In genomic region chr11:17763703-17764102, GRCh38 we compare ENCODE assay signal across 34 cellular contexts. TPM values are rescaled to one million over a fixed set of nuclear protein-coding genes. Genes with fewer than 3 reads are reported as not detected.
"Had no signal": no experiment of that assay in that cellular context is flagged by ENCODE, and none has a peak within 500 bp of the region (broad histone marks: within the 10 kb centered on the region; RNA-seq: fewer than 3 reads in every experiment).

No MANE protein-coding gene starts in this region.

- H3K9me3 ChIP-seq: thyroid gland had no signal

- H3K36me3 ChIP-seq: esophagus muscularis mucosa, gastroesophageal sphincter, heart left ventricle, left lung, stomach, thyroid gland had no signal

- H3K4me1 ChIP-seq: esophagus muscularis mucosa, foreskin keratinocyte, gastroesophageal sphincter, left lung, parathyroid adenoma, stomach, thyroid gland had no signal

- FAIRE-seq: endothelial cell of umbilical vein, kidney had no signal

- H2AFZ ChIP-seq: hepatocyte, parathyroid adenoma had no signal

- H3K9ac ChIP-seq: parathyroid adenoma had no signal

- DNase-seq: dermis blood vessel endothelial cell; effector memory CD4-positive, alpha-beta T cell; foreskin keratinocyte; mesendoderm; midbrain; naive thymus-derived CD4-positive, alpha-beta T cell; occipital lobe; stimulated activated CD4-positive, alpha-beta T cell treated with anti-CD3 and anti-CD28 coated beads, Interleukin-12 subunit alpha, Interleukin-12 subunit beta, amount 100 ng/mL, for 4 hours; stimulated activated CD4-positive, alpha-beta T cell treated with anti-CD3 and anti-CD28 coated beads, Interleukin-2, amount 100 ng/mL, for 24 hours; stimulated activated CD4-positive, alpha-beta T cell treated with anti-CD3 and anti-CD28 coated beads, Interleukin-4, amount 100 ng/mL, for 24 hours; stimulated activated naive CD4-positive, alpha-beta T cell treated with Interleukin-2 at 50 U/mL for 16 hours; stomach; thyroid gland had no signal

- H3K27ac ChIP-seq: coronary artery, esophagus muscularis mucosa, foreskin keratinocyte, gastroesophageal sphincter, heart left ventricle, hepatocyte, left lung, parathyroid adenoma, stomach, thyroid gland had no signal

- H3K27me3 ChIP-seq: gastroesophageal sphincter, heart left ventricle, hepatocyte, left lung, thyroid gland had no signal

- H3K79me2 ChIP-seq: hepatocyte had no signal

- H3K4me2 ChIP-seq: hepatocyte, smooth muscle cell had no signal

- ATAC-seq: foreskin keratinocyte; gastroesophageal sphincter; heart left ventricle; left lung; naive thymus-derived CD4-positive, alpha-beta T cell; sciatic nerve; stimulated activated effector memory CD8-positive, alpha-beta T cell treated with anti-CD3 and anti-CD28 coated beads, Interleukin-12 subunit alpha, Interleukin-12 subunit beta, amount 100 ng/mL, for 72 hours had no signal

- H3K4me3 ChIP-seq: coronary artery, esophagus muscularis mucosa, gastroesophageal sphincter, heart left ventricle, hepatocyte, left lung, smooth muscle cell, stomach, thyroid gland had no signal

RNA-seq across cellular contexts. Expression of gene KCNC1, which starts 29.1 kb away (rescaled TPM):
- total RNA-seq: dermis blood vessel endothelial cell; endothelial cell of umbilical vein; epithelial cell of proximal tubule; esophagus muscularis mucosa; foreskin keratinocyte; left lung; lung microvascular endothelial cell; mucosa of gallbladder; naive thymus-derived CD4-positive, alpha-beta T cell; sciatic nerve; smooth muscle cell; subcutaneous adipose tissue had no signal
- polyA plus RNA-seq: endothelial cell of umbilical vein; fibroblast of lung; foreskin keratinocyte; heart left ventricle; naive thymus-derived CD4-positive, alpha-beta T cell; smooth muscle cell had no signal

RNA-seq across cellular contexts. Expression of gene MYOD1, which starts 44.3 kb away (rescaled TPM):
- total RNA-seq: dermis blood vessel endothelial cell; endothelial cell of umbilical vein; epithelial cell of proximal tubule; esophagus muscularis mucosa; fibroblast of lung; foreskin keratinocyte; gastroesophageal sphincter; heart left ventricle; hepatocyte; kidney; left lung; lower leg skin; lung microvascular endothelial cell; mucosa of gallbladder; naive thymus-derived CD4-positive, alpha-beta T cell; occipital lobe; progenitor cell of endocrine pancreas; sciatic nerve; smooth muscle cell; stomach; subcutaneous adipose tissue; temporal lobe; thyroid gland had no signal
- polyA plus RNA-seq: endothelial cell of umbilical vein; fibroblast of lung; foreskin keratinocyte; heart left ventricle; hepatocyte; naive thymus-derived CD4-positive, alpha-beta T cell; smooth muscle cell; stomach; urinary bladder had no signal
